Comparison of ENCODE assay signal across 1 cellular context in the genomic region with DNA sequence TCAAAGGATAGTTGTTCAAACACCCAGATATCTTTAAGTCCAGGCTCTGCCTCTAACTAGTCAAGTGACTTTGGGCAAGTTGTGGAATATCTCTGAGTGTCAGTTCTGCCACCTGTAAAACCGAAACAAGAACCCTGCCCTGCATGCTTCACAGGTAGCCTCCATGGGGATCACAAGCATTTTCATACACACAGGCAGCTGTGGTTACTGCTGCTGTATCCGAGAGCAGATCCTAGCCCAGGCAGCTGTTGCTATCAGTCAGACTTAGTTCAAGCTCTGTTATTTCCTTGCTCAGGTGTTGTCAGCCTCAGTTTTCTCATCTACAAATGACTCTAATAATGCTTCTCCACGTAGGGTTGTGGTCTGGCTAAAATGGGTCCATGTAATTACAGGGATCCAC.
TF ChIP-seq lines count a peak whose summit lies in the region.

No MANE protein-coding gene starts in this region.

TF ChIP-seq in H1, 55 proteins besides CTCF, POLR2A, EP300 and RAD21:
- TF ChIP-seq TCF12 (IDR thresholded peaks at IDR 0.05; ENCODE audit: low read depth, low read length) (no peak), SAP30 (IDR thresholded peaks at IDR 0.05; ENCODE audit: insufficient read depth, insufficient replicate concordance, low read length) (no peak), TBP (IDR thresholded peaks at IDR 0.05; ENCODE audit: low read depth, low read length) (no peak), SUZ12 (IDR thresholded peaks at IDR 0.05; ENCODE audit: low read length) (no peak), SIN3A (conservative IDR thresholded peaks at IDR 0.05 in 1 of 2, IDR thresholded peaks at IDR 0.05 in 1 of 2; ENCODE audit: low read depth in 1 of 2, low read length in 2 of 2) (no peak), CHD1 (IDR thresholded peaks at IDR 0.05; ENCODE audit: low read depth, low read length) (no peak), SP4 (IDR thresholded peaks at IDR 0.05; ENCODE audit: low read length) (no peak)
- TF ChIP-seq, protein P1, sequence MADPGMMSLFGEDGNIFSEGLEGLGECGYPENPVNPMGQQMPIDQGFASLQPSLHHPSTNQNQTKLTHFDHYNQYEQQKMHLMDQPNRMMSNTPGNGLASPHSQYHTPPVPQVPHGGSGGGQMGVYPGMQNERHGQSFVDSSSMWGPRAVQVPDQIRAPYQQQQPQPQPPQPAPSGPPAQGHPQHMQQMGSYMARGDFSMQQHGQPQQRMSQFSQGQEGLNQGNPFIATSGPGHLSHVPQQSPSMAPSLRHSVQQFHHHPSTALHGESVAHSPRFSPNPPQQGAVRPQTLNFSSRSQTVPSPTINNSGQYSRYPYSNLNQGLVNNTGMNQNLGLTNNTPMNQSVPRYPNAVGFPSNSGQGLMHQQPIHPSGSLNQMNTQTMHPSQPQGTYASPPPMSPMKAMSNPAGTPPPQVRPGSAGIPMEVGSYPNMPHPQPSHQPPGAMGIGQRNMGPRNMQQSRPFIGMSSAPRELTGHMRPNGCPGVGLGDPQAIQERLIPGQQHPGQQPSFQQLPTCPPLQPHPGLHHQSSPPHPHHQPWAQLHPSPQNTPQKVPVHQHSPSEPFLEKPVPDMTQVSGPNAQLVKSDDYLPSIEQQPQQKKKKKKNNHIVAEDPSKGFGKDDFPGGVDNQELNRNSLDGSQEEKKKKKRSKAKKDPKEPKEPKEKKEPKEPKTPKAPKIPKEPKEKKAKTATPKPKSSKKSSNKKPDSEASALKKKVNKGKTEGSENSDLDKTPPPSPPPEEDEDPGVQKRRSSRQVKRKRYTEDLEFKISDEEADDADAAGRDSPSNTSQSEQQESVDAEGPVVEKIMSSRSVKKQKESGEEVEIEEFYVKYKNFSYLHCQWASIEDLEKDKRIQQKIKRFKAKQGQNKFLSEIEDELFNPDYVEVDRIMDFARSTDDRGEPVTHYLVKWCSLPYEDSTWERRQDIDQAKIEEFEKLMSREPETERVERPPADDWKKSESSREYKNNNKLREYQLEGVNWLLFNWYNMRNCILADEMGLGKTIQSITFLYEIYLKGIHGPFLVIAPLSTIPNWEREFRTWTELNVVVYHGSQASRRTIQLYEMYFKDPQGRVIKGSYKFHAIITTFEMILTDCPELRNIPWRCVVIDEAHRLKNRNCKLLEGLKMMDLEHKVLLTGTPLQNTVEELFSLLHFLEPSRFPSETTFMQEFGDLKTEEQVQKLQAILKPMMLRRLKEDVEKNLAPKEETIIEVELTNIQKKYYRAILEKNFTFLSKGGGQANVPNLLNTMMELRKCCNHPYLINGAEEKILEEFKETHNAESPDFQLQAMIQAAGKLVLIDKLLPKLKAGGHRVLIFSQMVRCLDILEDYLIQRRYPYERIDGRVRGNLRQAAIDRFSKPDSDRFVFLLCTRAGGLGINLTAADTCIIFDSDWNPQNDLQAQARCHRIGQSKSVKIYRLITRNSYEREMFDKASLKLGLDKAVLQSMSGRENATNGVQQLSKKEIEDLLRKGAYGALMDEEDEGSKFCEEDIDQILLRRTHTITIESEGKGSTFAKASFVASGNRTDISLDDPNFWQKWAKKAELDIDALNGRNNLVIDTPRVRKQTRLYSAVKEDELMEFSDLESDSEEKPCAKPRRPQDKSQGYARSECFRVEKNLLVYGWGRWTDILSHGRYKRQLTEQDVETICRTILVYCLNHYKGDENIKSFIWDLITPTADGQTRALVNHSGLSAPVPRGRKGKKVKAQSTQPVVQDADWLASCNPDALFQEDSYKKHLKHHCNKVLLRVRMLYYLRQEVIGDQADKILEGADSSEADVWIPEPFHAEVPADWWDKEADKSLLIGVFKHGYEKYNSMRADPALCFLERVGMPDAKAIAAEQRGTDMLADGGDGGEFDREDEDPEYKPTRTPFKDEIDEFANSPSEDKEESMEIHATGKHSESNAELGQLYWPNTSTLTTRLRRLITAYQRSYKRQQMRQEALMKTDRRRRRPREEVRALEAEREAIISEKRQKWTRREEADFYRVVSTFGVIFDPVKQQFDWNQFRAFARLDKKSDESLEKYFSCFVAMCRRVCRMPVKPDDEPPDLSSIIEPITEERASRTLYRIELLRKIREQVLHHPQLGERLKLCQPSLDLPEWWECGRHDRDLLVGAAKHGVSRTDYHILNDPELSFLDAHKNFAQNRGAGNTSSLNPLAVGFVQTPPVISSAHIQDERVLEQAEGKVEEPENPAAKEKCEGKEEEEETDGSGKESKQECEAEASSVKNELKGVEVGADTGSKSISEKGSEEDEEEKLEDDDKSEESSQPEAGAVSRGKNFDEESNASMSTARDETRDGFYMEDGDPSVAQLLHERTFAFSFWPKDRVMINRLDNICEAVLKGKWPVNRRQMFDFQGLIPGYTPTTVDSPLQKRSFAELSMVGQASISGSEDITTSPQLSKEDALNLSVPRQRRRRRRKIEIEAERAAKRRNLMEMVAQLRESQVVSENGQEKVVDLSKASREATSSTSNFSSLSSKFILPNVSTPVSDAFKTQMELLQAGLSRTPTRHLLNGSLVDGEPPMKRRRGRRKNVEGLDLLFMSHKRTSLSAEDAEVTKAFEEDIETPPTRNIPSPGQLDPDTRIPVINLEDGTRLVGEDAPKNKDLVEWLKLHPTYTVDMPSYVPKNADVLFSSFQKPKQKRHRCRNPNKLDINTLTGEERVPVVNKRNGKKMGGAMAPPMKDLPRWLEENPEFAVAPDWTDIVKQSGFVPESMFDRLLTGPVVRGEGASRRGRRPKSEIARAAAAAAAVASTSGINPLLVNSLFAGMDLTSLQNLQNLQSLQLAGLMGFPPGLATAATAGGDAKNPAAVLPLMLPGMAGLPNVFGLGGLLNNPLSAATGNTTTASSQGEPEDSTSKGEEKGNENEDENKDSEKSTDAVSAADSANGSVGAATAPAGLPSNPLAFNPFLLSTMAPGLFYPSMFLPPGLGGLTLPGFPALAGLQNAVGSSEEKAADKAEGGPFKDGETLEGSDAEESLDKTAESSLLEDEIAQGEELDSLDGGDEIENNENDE (IDR thresholded peaks at IDR 0.05; ENCODE audit: insufficient replicate concordance, low read length): no peak
